In the genomic region with DNA sequence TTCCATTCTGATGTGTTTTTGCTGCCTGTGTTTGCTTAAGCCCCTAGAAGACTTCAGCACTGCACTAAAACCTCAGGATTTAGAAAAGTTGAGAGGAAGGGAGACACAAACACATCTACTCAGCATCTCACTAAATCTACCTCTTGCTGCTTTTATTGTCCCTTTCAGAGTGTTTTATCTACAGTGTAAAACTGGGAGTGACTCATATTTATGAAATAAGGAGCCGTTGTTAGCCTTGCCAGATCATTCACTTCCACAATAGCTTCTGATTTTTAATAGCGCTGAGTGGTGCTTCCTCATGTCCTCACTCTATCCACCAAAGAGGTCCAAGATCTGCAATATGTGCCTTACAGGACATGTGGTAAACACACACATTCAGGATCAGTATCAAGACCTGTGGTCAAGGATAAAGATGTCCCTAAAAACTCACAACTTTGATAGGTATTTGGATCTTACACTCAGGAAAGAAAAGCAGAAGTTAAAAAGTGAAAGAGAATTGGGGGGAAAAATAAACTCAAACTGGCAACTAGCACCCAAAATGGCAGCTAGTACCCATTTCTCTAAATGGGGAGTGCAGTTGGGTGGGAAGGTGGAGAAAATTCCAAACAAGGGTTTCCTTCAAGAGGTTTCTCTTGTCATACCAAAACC, we compare ENCODE assay signal across 8 cellular contexts. TPM values are rescaled to one million over a fixed set of nuclear protein-coding genes. Genes with fewer than 3 reads are reported as not detected.
DNase-seq lines count a peak whose midpoint lies in the region; ATAC-seq and TF ChIP-seq lines count a peak whose summit lies in the region.

No MANE protein-coding gene starts in this region.

- no peak for TF ChIP-seq CTCF in CD8-positive, alpha-beta T cell (IDR thresholded peaks at IDR 0.05)
- no peak for TF ChIP-seq CTCF in endothelial cell (IDR thresholded peaks at IDR 0.05; ENCODE audit: unreplicated experiment)

- no peak overlapping the region for H3K4me3 ChIP-seq in CD8-positive, alpha-beta T cell (ENCODE audit: low read depth, low read length)

- intact Hi-C loops in CD8-positive, alpha-beta T cell (cut with DNase I, micrococcal nuclease) = loop anchor here in 1 of 2 experiments (2.0 kb wide), 2 partner anchors 13 to 15 kb away; no protein-coding TSS in a partner anchor

- peaks cover 33% of the 10 kb centered on the region for H3K4me1 ChIP-seq in CD8-positive, alpha-beta T cell (ENCODE audit: insufficient read depth, low read length)

- H3K9me3 ChIP-seq in CD8-positive, alpha-beta T cell (ENCODE audit: low read length) = peaks cover 4% of the 10 kb centered on the region

- peak overlapping the region; percentile 20 for H3K4me3 Mint-ChIP-seq in CD8-positive, alpha-beta T cell
- no peak overlapping the region for H3K4me3 Mint-ChIP-seq in endothelial cell (ENCODE audit: unreplicated experiment)

- POLR2A ChIA-PET in CD8-positive, alpha-beta T cell (lab: Charles Lee) = interaction anchor here (1.5 to 4.8 kb wide), 3 partner anchors 11 to 16 kb away, joined by 6 to 32 read pairs (median 8); partner anchors contain the start of gene DUSP10

- no peak for ATAC-seq in CD8-positive, alpha-beta T cell
- ATAC-seq in GM21528 (IDR thresholded peaks at IDR 0.05; ENCODE audit: low FRiP score, unreplicated experiment) = peak; percentile 35

- H3K27me3 ChIP-seq in CD8-positive, alpha-beta T cell (ENCODE audit: insufficient read depth, low read length) = no peaks in the 10 kb centered on the region

- peaks cover 11% of the 10 kb centered on the region for H3K9me3 Mint-ChIP-seq in CD8-positive, alpha-beta T cell
- no peaks in the 10 kb centered on the region for H3K9me3 Mint-ChIP-seq in endothelial cell (ENCODE audit: unreplicated experiment)

- H3K27me3 Mint-ChIP-seq in CD8-positive, alpha-beta T cell (ENCODE audit: low read depth) = no peaks in the 10 kb centered on the region
- peaks cover 4% of the 10 kb centered on the region for H3K27me3 Mint-ChIP-seq in endothelial cell (ENCODE audit: unreplicated experiment)

- peaks cover 12% of the 10 kb centered on the region for H3K36me3 Mint-ChIP-seq in CD8-positive, alpha-beta T cell
- H3K36me3 Mint-ChIP-seq in endothelial cell (ENCODE audit: low read depth, unreplicated experiment) = peaks cover 9% of the 10 kb centered on the region

- H3K27ac ChIP-seq in CD8-positive, alpha-beta T cell (ENCODE audit: low read depth, low read length) = no peak overlapping the region

- H3K36me3 ChIP-seq in CD8-positive, alpha-beta T cell (ENCODE audit: insufficient read depth, low read length) = no peaks in the 10 kb centered on the region

- peak overlapping the region; percentile 68 for H3K27ac Mint-ChIP-seq in CD8-positive, alpha-beta T cell
- H3K27ac Mint-ChIP-seq in endothelial cell (ENCODE audit: unreplicated experiment) = no peak overlapping the region

- H3K4me1 Mint-ChIP-seq in CD8-positive, alpha-beta T cell (ENCODE audit: low read depth) = peaks cover 49% of the 10 kb centered on the region
- H3K4me1 Mint-ChIP-seq in endothelial cell (ENCODE audit: unreplicated experiment) = no peaks in the 10 kb centered on the region

- no peak for DNase-seq in CD8-positive, alpha-beta T cell
- DNase-seq in OCI-M1 (lab: John Stamatoyannopoulos, UW) (peak; percentile 85), glomerular visceral epithelial cell (ENCODE audit: extremely low spot score) (peak; percentile 37), NCI-H82 treated with DMSO at 0.1 percent for 48 hours (lab: John Stamatoyannopoulos, UW; ENCODE audit: unreplicated experiment) (no peak), NCI-H2196 (lab: John Stamatoyannopoulos, UW; ENCODE audit: unreplicated experiment) (no peak), endothelial cell (ENCODE audit: low spot score) (no peak), H4 (ENCODE audit: low spot score) (no peak)

- CTCF ChIA-PET in CD8-positive, alpha-beta T cell (lab: Charles Lee) = interaction anchor here (1.6 kb wide), 1 partner anchor 15 kb away, joined by 10 read pairs; the partner anchor contains the start of gene DUSP10

RNA-seq across cellular contexts. Expression of gene DUSP10, which starts 16.1 kb away (rescaled TPM):
- total RNA-seq in CD8-positive, alpha-beta T cell = 10 to 100 TPM; 63.0 to 64.3 TPM
- total RNA-seq in endothelial cell (ENCODE audit: unreplicated experiment) = 5.0 TPM
- 17.1 and 19.6 TPM in 2 replicates for total RNA-seq in H4 (2014; rRNA removed; shearing (Covaris generic))

Comparison
In these comparisons a context has a peak if more than half of its experiments do, and no peak if none do; other contexts are left out.
1. DNase-seq: peak in OCI-M1 (single experiment) and glomerular visceral epithelial cell (single experiment); none in CD8-positive, alpha-beta T cell (0 of 7), NCI-H82 treated with DMSO at 0.1 percent for 48 hours (single experiment), NCI-H2196 (single experiment), endothelial cell (single experiment) and H4 (single experiment).